In the genomic region with DNA sequence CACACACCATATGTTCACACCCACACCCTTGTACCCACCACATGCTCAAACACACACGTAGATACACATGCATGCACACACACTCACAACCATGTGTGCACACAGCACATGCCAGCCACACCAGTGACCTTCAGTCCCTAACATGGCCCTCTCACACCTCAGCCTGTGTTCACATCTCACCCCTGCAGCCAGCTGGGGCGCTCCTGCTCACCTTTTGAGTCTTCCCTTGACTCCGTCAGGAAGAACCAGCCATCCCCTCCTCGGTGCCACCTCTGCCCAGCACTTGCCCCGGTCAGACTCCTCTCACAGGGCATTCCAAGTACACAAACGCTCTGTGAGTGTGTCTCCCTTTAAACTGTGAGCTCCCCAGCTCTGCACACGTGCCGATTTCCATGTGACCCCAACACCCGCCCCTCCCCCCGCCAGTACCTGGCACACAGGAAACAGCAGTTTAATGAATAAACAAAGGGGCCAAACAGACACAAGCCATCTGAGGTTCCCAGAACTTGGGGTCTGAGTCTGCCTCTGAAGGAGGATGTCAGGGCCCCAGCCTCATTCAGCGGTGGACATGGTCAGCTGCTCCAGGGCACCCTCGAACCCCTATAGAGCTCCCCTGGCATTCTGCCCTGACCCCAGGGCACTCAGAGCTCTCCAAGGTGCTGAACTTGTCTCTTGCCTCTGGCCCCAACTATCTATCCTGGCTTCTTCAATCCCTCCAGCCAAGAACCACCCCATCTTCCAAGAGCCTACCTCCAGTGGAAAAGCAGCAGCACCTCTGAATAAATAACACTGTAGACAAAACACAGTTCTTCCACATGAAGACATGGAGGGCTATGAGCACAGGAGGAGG, we compare ENCODE assay signal across 15 cellular contexts.
DNase-seq lines count a peak whose midpoint lies in the region; ATAC-seq and FAIRE-seq lines count a peak whose summit lies in the region.
"Had no signal": no experiment of that assay in that cellular context is flagged by ENCODE, and none has a peak within 500 bp of the region (broad histone marks: within the 10 kb centered on the region; RNA-seq: fewer than 3 reads in every experiment).

No MANE protein-coding gene starts in this region.

- H3K9me3 Mint-ChIP-seq in activated T-helper 1 cell treated with anti-CD3 and anti-CD28 coated beads, Interleukin-12 subunit alpha, Interleukin-12 subunit beta, Interleukin-2, Interleukin-4 antibody, amounts not matched to agents 30 ng/mL and 10 ng/mL and 1 ng/mL, durations not matched to agents 14 hours and 24 hours and 36 hours = no peaks in the 10 kb centered on the region
- H3K9me3 Mint-ChIP-seq: HFFc6, memory B cell had no signal

- FAIRE-seq in RCC 7860 (lab: Jason Lieb, UNC) = no peak
- FAIRE-seq: GM12891 had no signal

- peak; percentile 43 for ATAC-seq in HG03354 (IDR thresholded peaks at IDR 0.05; ENCODE audit: poor library complexity, severe bottlenecking, unreplicated experiment)
- ATAC-seq in left lobe of liver = peak; percentile 59

- H3K4me3 Mint-ChIP-seq in activated T-helper 1 cell treated with anti-CD3 and anti-CD28 coated beads, Interleukin-12 subunit alpha, Interleukin-12 subunit beta, Interleukin-2, Interleukin-4 antibody, amounts not matched to agents 30 ng/mL and 10 ng/mL and 1 ng/mL, durations not matched to agents 14 hours and 24 hours and 36 hours = no peak overlapping the region
- H3K4me3 Mint-ChIP-seq: activated B cell treated with CpG ODN at 0.5 μM for 24 hours, HFFc6, memory B cell had no signal

- no peaks in the 10 kb centered on the region for H3K27me3 Mint-ChIP-seq in activated T-helper 1 cell treated with anti-CD3 and anti-CD28 coated beads, Interleukin-12 subunit alpha, Interleukin-12 subunit beta, Interleukin-2, Interleukin-4 antibody, amounts not matched to agents 30 ng/mL and 10 ng/mL and 1 ng/mL, durations not matched to agents 14 hours and 24 hours and 36 hours (ENCODE audit: insufficient read depth)
- H3K27me3 Mint-ChIP-seq: activated B cell treated with CpG ODN at 0.5 μM for 24 hours had no signal

- H3K36me3 Mint-ChIP-seq in activated T-helper 1 cell treated with anti-CD3 and anti-CD28 coated beads, Interleukin-12 subunit alpha, Interleukin-12 subunit beta, Interleukin-2, Interleukin-4 antibody, amounts not matched to agents 30 ng/mL and 10 ng/mL and 1 ng/mL, durations not matched to agents 14 hours and 24 hours and 36 hours (ENCODE audit: low read depth) = no peaks in the 10 kb centered on the region
- H3K36me3 Mint-ChIP-seq: memory B cell had no signal

- H3K4me1 Mint-ChIP-seq in activated T-helper 1 cell treated with anti-CD3 and anti-CD28 coated beads, Interleukin-12 subunit alpha, Interleukin-12 subunit beta, Interleukin-2, Interleukin-4 antibody, amounts not matched to agents 30 ng/mL and 10 ng/mL and 1 ng/mL, durations not matched to agents 14 hours and 24 hours and 36 hours (ENCODE audit: low read depth) = no peaks in the 10 kb centered on the region
- H3K4me1 Mint-ChIP-seq: activated B cell treated with CpG ODN at 0.5 μM for 24 hours, memory B cell had no signal

- intact Hi-C loops in activated T-helper 1 cell treated with anti-CD3 and anti-CD28 coated beads, Interleukin-12 subunit alpha, Interleukin-12 subunit beta, Interleukin-2, Interleukin-4 antibody, amounts not matched to agents 30 ng/mL and 10 ng/mL and 1 ng/mL, durations not matched to agents 14 hours and 24 hours and 36 hours (cut with micrococcal nuclease) = no loop called here

- peak; percentile 17 to 18 for DNase-seq in NOMO-1 (lab: John Stamatoyannopoulos, UW; ENCODE audit: unreplicated experiment in 2 of 2)
- no peak for DNase-seq in NOMO-1 treated with dmso at 0.1 percent for 144 hours (lab: John Stamatoyannopoulos, UW; ENCODE audit: unreplicated experiment)
- DNase-seq in RPMI8226 = peak; percentile 78
- no peak for DNase-seq in left lobe of liver (ENCODE audit: low spot score)
- no peak for DNase-seq in stimulated activated naive CD4-positive, alpha-beta T cell (lab: John Stamatoyannopoulos, UW)
- DNase-seq in RCC 7860 (ENCODE audit: low spot score) = no peak
- no peak for DNase-seq in activated T-helper 1 cell treated with anti-CD3 and anti-CD28 coated beads, Interleukin-12 subunit alpha, Interleukin-12 subunit beta, Interleukin-2, Interleukin-4 antibody, amounts not matched to agents 30 ng/mL and 10 ng/mL and 1 ng/mL, durations not matched to agents 14 hours and 24 hours and 36 hours (ENCODE audit: low spot score)
- DNase-seq: activated B cell treated with CpG ODN at 0.5 μM for 24 hours, HFFc6, NCI-H345, Right ventricle myocardium superior, uterus had no signal

- no peak overlapping the region for H3K27ac Mint-ChIP-seq in activated T-helper 1 cell treated with anti-CD3 and anti-CD28 coated beads, Interleukin-12 subunit alpha, Interleukin-12 subunit beta, Interleukin-2, Interleukin-4 antibody, amounts not matched to agents 30 ng/mL and 10 ng/mL and 1 ng/mL, durations not matched to agents 14 hours and 24 hours and 36 hours
- H3K27ac Mint-ChIP-seq: activated B cell treated with CpG ODN at 0.5 μM for 24 hours, HFFc6, memory B cell had no signal

Comparison
In these comparisons a context has a peak if more than half of its experiments do, and no peak if none do; other contexts are left out.
1. DNase-seq: peak in NOMO-1 (2 of 2) and RPMI8226 (single experiment); none in NOMO-1 treated with dmso at 0.1 percent for 144 hours (single experiment), left lobe of liver (single experiment), stimulated activated naive CD4-positive, alpha-beta T cell (0 of 6), RCC 7860 (single experiment) and activated T-helper 1 cell treated with anti-CD3 and anti-CD28 coated beads, Interleukin-12 subunit alpha, Interleukin-12 subunit beta, Interleukin-2, Interleukin-4 antibody, amounts not matched to agents 30 ng/mL and 10 ng/mL and 1 ng/mL, durations not matched to agents 14 hours and 24 hours and 36 hours (single experiment).